Comparison of ENCODE assay signal across 8 cellular contexts in the genomic region with DNA sequence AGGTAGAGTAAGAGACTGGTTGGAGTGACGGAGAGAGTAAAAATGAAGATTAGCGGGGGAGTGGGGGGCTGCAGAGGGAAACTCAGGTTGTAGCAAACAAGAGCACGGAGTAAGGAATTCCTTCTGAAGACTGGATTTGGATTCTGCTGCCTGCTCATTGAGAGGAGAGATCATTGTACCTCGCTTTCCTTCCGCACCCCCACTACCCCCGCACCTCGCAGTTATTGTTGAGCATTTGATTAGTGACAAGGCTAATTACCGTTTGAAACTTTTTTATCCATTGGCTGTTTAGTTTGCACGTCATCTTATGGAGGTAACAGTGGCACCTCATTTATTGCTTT. TPM values are rescaled to one million over a fixed set of nuclear protein-coding genes. Genes with fewer than 3 reads are reported as not detected.
DNase-seq lines count a peak whose midpoint lies in the region; ATAC-seq, FAIRE-seq and TF ChIP-seq lines count a peak whose summit lies in the region.

No MANE protein-coding gene starts in this region.

- H3K9ac ChIP-seq in astrocyte (ENCODE audit: low read length), result peak overlapping the region; percentile 93
- peak overlapping the region; percentile 72 to 91 for H3K9ac ChIP-seq in liver (ENCODE audit: low read depth in 1 of 2, low read length in 2 of 2)

- no peak for TF ChIP-seq CTCF in astrocyte (IDR thresholded peaks at IDR 0.05; ENCODE audit: insufficient read depth, low read depth, low read length)
- TF ChIP-seq CTCF in liver (IDR thresholded peaks at IDR 0.05; ENCODE audit: low read depth, low read length, missing input control), result no peak
- TF ChIP-seq CTCF in type B pancreatic cell (conservative IDR thresholded peaks at IDR 0.05), result no peak

- peak overlapping the region; percentile 97 for H3K4me3 Mint-ChIP-seq in stimulated activated naive CD8-positive, alpha-beta T cell treated with anti-CD3 and anti-CD28 coated beads, Interleukin-15, Interleukin-2, amounts not matched to agents 100 ng/mL and 50 ng/mL, for 24 hours
- peak overlapping the region; percentile 100 for H3K4me3 Mint-ChIP-seq in astrocyte (ENCODE audit: unreplicated experiment)
- peak overlapping the region; percentile 100 for H3K4me3 Mint-ChIP-seq in type B pancreatic cell

- peak overlapping the region; percentile 99 for H3K27ac Mint-ChIP-seq in stimulated activated naive CD8-positive, alpha-beta T cell treated with anti-CD3 and anti-CD28 coated beads, Interleukin-15, Interleukin-2, amounts not matched to agents 100 ng/mL and 50 ng/mL, for 24 hours
- H3K27ac Mint-ChIP-seq in astrocyte (ENCODE audit: unreplicated experiment) (peak overlapping the region; percentile 96), type B pancreatic cell (peak overlapping the region; percentile 99)

- peak overlapping the region; percentile 89 for H2AFZ ChIP-seq in astrocyte (ENCODE audit: low read depth, low read length)

- no peaks in the 10 kb centered on the region for H3K27me3 ChIP-seq in astrocyte (ENCODE audit: insufficient read depth, low read length)
- H3K27me3 ChIP-seq in liver (ENCODE audit: control insufficient read depth in 4 of 4, insufficient read depth in 4 of 4, low read length in 3 of 4), result no peaks in the 10 kb centered on the region

- peaks cover 53% of the 10 kb centered on the region for H3K79me2 ChIP-seq in astrocyte (ENCODE audit: insufficient read depth, low read length)

- FAIRE-seq in astrocyte (lab: Jason Lieb, UNC), result no peak

- peak overlapping the region; percentile 95 for H3K4me3 ChIP-seq in astrocyte (ENCODE audit: insufficient read depth, low read depth, low read length)
- H3K4me3 ChIP-seq in liver (ENCODE audit: low read depth in 1 of 3, low read length in 3 of 3), result peak overlapping the region; percentile 94 to 99 (median 96)

- peaks cover 18% of the 10 kb centered on the region for H4K20me1 ChIP-seq in astrocyte (ENCODE audit: insufficient read depth, low read length)

- H3K27ac ChIP-seq in astrocyte (ENCODE audit: low read depth, low read length) (peak overlapping the region; percentile 81), liver (ENCODE audit: low read depth in 1 of 2, low read length in 2 of 2) (peak overlapping the region; percentile 60 to 69)

- H3K36me3 ChIP-seq in astrocyte (ENCODE audit: insufficient read depth, low read length) (peaks cover 20% of the 10 kb centered on the region), liver (ENCODE audit: control insufficient read depth in 4 of 4, insufficient read depth in 3 of 4, low read depth in 1 of 4, low read length in 3 of 4) (peaks cover 2 to 22% (median 21%) of the 10 kb centered on the region in 4 donors)

- no peak for TF ChIP-seq RAD21 in liver (IDR thresholded peaks at IDR 0.05)

- no peaks in the 10 kb centered on the region for H3K9me3 Mint-ChIP-seq in stimulated activated naive CD8-positive, alpha-beta T cell treated with anti-CD3 and anti-CD28 coated beads, Interleukin-15, Interleukin-2, amounts not matched to agents 100 ng/mL and 50 ng/mL, for 24 hours
- H3K9me3 Mint-ChIP-seq in astrocyte (ENCODE audit: unreplicated experiment), result peaks cover 2% of the 10 kb centered on the region
- H3K9me3 Mint-ChIP-seq in type B pancreatic cell, result no peaks in the 10 kb centered on the region

- under 1% methylated on average over 9 of the region's 9 CpGs for WGBS in liver

- ATAC-seq in stimulated activated naive CD8-positive, alpha-beta T cell treated with anti-CD3 and anti-CD28 coated beads, Interleukin-15, Interleukin-2, amounts not matched to agents 100 U/mL and 50 U/mL, for 24 hours, result no peak
- no peak for ATAC-seq in HG03039 (IDR thresholded peaks at IDR 0.05; ENCODE audit: unreplicated experiment)

- peaks cover 36% of the 10 kb centered on the region for H3K4me1 Mint-ChIP-seq in stimulated activated naive CD8-positive, alpha-beta T cell treated with anti-CD3 and anti-CD28 coated beads, Interleukin-15, Interleukin-2, amounts not matched to agents 100 ng/mL and 50 ng/mL, for 24 hours (ENCODE audit: low read depth)
- H3K4me1 Mint-ChIP-seq in astrocyte (ENCODE audit: low read depth, unreplicated experiment), result peaks cover 3% of the 10 kb centered on the region
- H3K4me1 Mint-ChIP-seq in type B pancreatic cell (ENCODE audit: unreplicated experiment), result peaks cover 11% of the 10 kb centered on the region

- H3K4me2 ChIP-seq in astrocyte (ENCODE audit: low read length), result peak overlapping the region; percentile 91

- H3K36me3 Mint-ChIP-seq in stimulated activated naive CD8-positive, alpha-beta T cell treated with anti-CD3 and anti-CD28 coated beads, Interleukin-15, Interleukin-2, amounts not matched to agents 100 ng/mL and 50 ng/mL, for 24 hours (ENCODE audit: low read depth), result peaks cover 40% of the 10 kb centered on the region
- H3K36me3 Mint-ChIP-seq in astrocyte (ENCODE audit: low read depth, unreplicated experiment) (peaks cover 7% of the 10 kb centered on the region), type B pancreatic cell (peaks cover 10% of the 10 kb centered on the region)

- H3K4me1 ChIP-seq in astrocyte (ENCODE audit: insufficient read depth, low read length) (peaks cover 6% of the 10 kb centered on the region), liver (ENCODE audit: control insufficient read depth in 4 of 4, insufficient read depth in 4 of 4, low read length in 3 of 4) (peaks cover 5 to 13% (median 7%) of the 10 kb centered on the region in 4 donors)

- no peaks in the 10 kb centered on the region for H3K27me3 Mint-ChIP-seq in stimulated activated naive CD8-positive, alpha-beta T cell treated with anti-CD3 and anti-CD28 coated beads, Interleukin-15, Interleukin-2, amounts not matched to agents 100 ng/mL and 50 ng/mL, for 24 hours
- H3K27me3 Mint-ChIP-seq in astrocyte (ENCODE audit: low read depth, unreplicated experiment) (no peaks in the 10 kb centered on the region), type B pancreatic cell (no peaks in the 10 kb centered on the region)

- no peaks in the 10 kb centered on the region for H3K9me3 ChIP-seq in astrocyte (ENCODE audit: insufficient read depth, low read depth, low read length)
- no peaks in the 10 kb centered on the region for H3K9me3 ChIP-seq in liver (ENCODE audit: control insufficient read depth in 4 of 4, low read length in 3 of 4)

- DNase-seq in stimulated activated naive CD8-positive, alpha-beta T cell treated with anti-CD3 and anti-CD28 coated beads, Interleukin-15, Interleukin-2, amounts not matched to agents 100 U/mL and 50 U/mL, for 24 hours, result no peak
- DNase-seq in astrocyte (ENCODE audit: low read depth), result no peak
- no peak for DNase-seq in type B pancreatic cell (ENCODE audit: extremely low spot score, unreplicated experiment)
- no peak for DNase-seq in MV-4-11 (lab: John Stamatoyannopoulos, UW)
- no peak for DNase-seq in activated CD8-positive, alpha-beta memory T cell treated with anti-CD3 and anti-CD28 coated beads, Interleukin-2, amount 50 U/mL, for 48 hours

TF ChIP-seq in liver, 16 proteins besides CTCF, POLR2A, EP300 and RAD21 (continues in another document):
- TF ChIP-seq TAF1 (conservative IDR thresholded peaks at IDR 0.05) (no peak), EGR1 (IDR thresholded peaks at IDR 0.05; ENCODE audit: low read depth in 2 of 2) (no peak), FOXA1 (IDR thresholded peaks at IDR 0.05) (no peak), GABPA (IDR thresholded peaks at IDR 0.05 in 1 of 2, conservative IDR thresholded peaks at IDR 0.05 in 1 of 2) (no peak), HNF4G (IDR thresholded peaks at IDR 0.05) (no peak), FOXA2 (IDR thresholded peaks at IDR 0.05) (no peak), SP1 (IDR thresholded peaks at IDR 0.05) (no peak), HNF4A (conservative IDR thresholded peaks at IDR 0.05) (no peak), NR2F2 (IDR thresholded peaks at IDR 0.05) (no peak), JUND (IDR thresholded peaks at IDR 0.05) (no peak)
- TF ChIP-seq, protein P1, sequence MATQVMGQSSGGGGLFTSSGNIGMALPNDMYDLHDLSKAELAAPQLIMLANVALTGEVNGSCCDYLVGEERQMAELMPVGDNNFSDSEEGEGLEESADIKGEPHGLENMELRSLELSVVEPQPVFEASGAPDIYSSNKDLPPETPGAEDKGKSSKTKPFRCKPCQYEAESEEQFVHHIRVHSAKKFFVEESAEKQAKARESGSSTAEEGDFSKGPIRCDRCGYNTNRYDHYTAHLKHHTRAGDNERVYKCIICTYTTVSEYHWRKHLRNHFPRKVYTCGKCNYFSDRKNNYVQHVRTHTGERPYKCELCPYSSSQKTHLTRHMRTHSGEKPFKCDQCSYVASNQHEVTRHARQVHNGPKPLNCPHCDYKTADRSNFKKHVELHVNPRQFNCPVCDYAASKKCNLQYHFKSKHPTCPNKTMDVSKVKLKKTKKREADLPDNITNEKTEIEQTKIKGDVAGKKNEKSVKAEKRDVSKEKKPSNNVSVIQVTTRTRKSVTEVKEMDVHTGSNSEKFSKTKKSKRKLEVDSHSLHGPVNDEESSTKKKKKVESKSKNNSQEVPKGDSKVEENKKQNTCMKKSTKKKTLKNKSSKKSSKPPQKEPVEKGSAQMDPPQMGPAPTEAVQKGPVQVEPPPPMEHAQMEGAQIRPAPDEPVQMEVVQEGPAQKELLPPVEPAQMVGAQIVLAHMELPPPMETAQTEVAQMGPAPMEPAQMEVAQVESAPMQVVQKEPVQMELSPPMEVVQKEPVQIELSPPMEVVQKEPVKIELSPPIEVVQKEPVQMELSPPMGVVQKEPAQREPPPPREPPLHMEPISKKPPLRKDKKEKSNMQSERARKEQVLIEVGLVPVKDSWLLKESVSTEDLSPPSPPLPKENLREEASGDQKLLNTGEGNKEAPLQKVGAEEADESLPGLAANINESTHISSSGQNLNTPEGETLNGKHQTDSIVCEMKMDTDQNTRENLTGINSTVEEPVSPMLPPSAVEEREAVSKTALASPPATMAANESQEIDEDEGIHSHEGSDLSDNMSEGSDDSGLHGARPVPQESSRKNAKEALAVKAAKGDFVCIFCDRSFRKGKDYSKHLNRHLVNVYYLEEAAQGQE (IDR thresholded peaks at IDR 0.05), result no peak

RNA-seq across cellular contexts. Expression of a gene that starts 0.5 kb away (rescaled TPM):
- 47.1 and 52.9 TPM in 2 replicates for total RNA-seq in astrocyte
- total RNA-seq in liver, result 10 to 100 TPM; 16.7 to 32.8 TPM
- polyA plus RNA-seq in liver, result 10 to 100 TPM in 1 of 2 donors, 1 to 10 TPM in 1; 9.9 to 14.9 TPM
- total RNA-seq in type B pancreatic cell (ENCODE audit: low replicate concordance), result 52.5 and 70.2 TPM in 2 replicates

RNA-seq across cellular contexts. Expression of a gene that starts 28.1 kb away (rescaled TPM):
- total RNA-seq in astrocyte (63.7 and 65.0 TPM in 2 replicates), liver (10 to 100 TPM; 15.0 to 16.7 TPM), type B pancreatic cell (ENCODE audit: low replicate concordance) (81.7 and 84.4 TPM in 2 replicates)
- polyA plus RNA-seq in liver, result 10 to 100 TPM; 29.1 to 56.5 TPM

RNA-seq across cellular contexts. Expression of a gene that starts 39.4 kb away (rescaled TPM):
- total RNA-seq in astrocyte (4.8 and 6.3 TPM in 2 replicates), liver (1 to 10 TPM in 1 of 2 donors, under 1 TPM in 1; 0.51 to 1.8 TPM), type B pancreatic cell (ENCODE audit: low replicate concordance) (1.4 and 5.1 TPM in 2 replicates)
- polyA plus RNA-seq in liver, result 1 to 10 TPM; 2.0 to 7.1 TPM

RNA-seq across cellular contexts. Expression of a gene that starts 42.2 kb away (rescaled TPM):
- total RNA-seq in astrocyte (25.2 and 26.0 TPM in 2 replicates), liver (1 to 10 TPM; 8.8 to 9.7 TPM), type B pancreatic cell (ENCODE audit: low replicate concordance) (30.9 and 37.8 TPM in 2 replicates)
- polyA plus RNA-seq in liver, result 1 to 10 TPM; 5.4 to 7.2 TPM

RNA-seq across cellular contexts. Expression of a gene that starts 49.2 kb away (rescaled TPM):
- total RNA-seq in astrocyte (7.9 and 9.6 TPM in 2 replicates), liver (10 to 100 TPM in 1 of 2 donors, 1 to 10 TPM in 1; 2.3 to 10.8 TPM), type B pancreatic cell (ENCODE audit: low replicate concordance) (3.8 and 29.6 TPM in 2 replicates)
- 1 to 10 TPM; 3.3 to 5.6 TPM for polyA plus RNA-seq in liver
